Comparison of ENCODE assay signal across 1 cellular context in the genomic region with DNA sequence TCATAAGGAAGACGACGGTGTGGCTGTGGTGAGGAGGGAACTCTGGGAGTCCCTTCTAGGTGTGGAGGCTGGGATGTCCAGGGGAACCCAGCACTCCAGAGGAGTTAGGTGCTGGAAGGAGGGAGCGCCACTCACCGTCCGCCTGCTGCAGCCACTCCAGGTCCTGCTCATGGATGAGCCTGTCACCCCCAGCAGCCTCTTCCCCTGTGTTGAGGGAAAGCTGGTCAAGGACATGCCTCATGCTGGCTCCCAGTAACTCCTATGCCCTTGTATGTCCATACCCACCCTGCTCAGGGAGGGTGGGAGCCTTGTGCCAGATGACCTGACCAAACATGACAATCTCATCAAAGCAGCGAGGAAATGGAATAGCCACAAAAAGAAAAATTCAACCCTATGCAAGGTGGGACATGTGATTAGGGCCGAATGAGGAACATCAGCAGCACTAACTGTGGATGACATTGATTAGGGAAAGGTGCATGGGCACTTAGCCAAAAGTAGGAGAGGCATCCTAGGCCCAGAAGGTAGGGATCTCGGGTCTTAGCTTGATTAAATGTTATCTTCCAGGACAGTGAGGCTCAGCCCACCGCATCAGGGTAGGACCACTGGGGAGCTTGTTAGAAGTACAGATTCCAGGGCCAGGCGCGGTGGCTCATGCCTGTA.
TF ChIP-seq lines count a peak whose summit lies in the region.

No MANE protein-coding gene starts in this region.

TF ChIP-seq in GM12878, 131 proteins besides CTCF, POLR2A, EP300 and RAD21:
- no peak for TF ChIP-seq YBX1 (IDR thresholded peaks at IDR 0.05)
- TF ChIP-seq NR2C2 (IDR thresholded peaks at IDR 0.05; ENCODE audit: borderline replicate concordance, control insufficient read depth, insufficient read length, low read depth): no peak
- no peak for TF ChIP-seq WRNIP1 (IDR thresholded peaks at IDR 0.05; ENCODE audit: borderline replicate concordance, low read depth, low read length)
- TF ChIP-seq JUND (IDR thresholded peaks at IDR 0.05; ENCODE audit: low read depth, low read length): no peak
- TF ChIP-seq, protein P1, sequence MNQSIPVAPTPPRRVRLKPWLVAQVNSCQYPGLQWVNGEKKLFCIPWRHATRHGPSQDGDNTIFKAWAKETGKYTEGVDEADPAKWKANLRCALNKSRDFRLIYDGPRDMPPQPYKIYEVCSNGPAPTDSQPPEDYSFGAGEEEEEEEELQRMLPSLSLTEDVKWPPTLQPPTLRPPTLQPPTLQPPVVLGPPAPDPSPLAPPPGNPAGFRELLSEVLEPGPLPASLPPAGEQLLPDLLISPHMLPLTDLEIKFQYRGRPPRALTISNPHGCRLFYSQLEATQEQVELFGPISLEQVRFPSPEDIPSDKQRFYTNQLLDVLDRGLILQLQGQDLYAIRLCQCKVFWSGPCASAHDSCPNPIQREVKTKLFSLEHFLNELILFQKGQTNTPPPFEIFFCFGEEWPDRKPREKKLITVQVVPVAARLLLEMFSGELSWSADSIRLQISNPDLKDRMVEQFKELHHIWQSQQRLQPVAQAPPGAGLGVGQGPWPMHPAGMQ (IDR thresholded peaks at IDR 0.05; ENCODE audit: borderline replicate concordance): no peak
- no peak for TF ChIP-seq ATF7 (IDR thresholded peaks at IDR 0.05; ENCODE audit: low read depth)
